Comparison of ENCODE assay signal across 8 cellular contexts in genomic region chr9:124769451-124770358, GRCh38. TPM values are rescaled to one million over a fixed set of nuclear protein-coding genes. Genes with fewer than 3 reads are reported as not detected.
DNase-seq lines count a peak whose midpoint lies in the region; ATAC-seq and TF ChIP-seq lines count a peak whose summit lies in the region.

No MANE protein-coding gene starts in this region.

- peaks cover 37% of the 10 kb centered on the region for H3K4me1 ChIP-seq in Karpas-422 (ENCODE audit: low read length)
- peaks cover 0 to 27% of the 10 kb centered on the region in 2 donors for H3K4me1 ChIP-seq in right atrium auricular region

- peaks cover 30% of the 10 kb centered on the region for H3K4me1 Mint-ChIP-seq in activated T-cell treated with anti-CD3 and anti-CD28 coated beads, Interleukin-2, amount 50 U/mL, for 4 hours (ENCODE audit: low read depth)

- no peaks in the 10 kb centered on the region for H3K36me3 Mint-ChIP-seq in activated T-cell treated with anti-CD3 and anti-CD28 coated beads, Interleukin-2, amount 50 U/mL, for 4 hours (ENCODE audit: insufficient read depth)

- H3K36me3 ChIP-seq in Karpas-422 (ENCODE audit: insufficient read depth, low read length): no peaks in the 10 kb centered on the region
- no peaks in the 10 kb centered on the region for H3K36me3 ChIP-seq in right atrium auricular region

- H3K9me3 ChIP-seq in Karpas-422 (ENCODE audit: low read length) (no peaks in the 10 kb centered on the region), right atrium auricular region (no peaks in the 10 kb centered on the region)

- peak overlapping the region; percentile 83 for H3K4me3 Mint-ChIP-seq in activated T-cell treated with anti-CD3 and anti-CD28 coated beads, Interleukin-2, amount 50 U/mL, for 4 hours

- H2AFZ ChIP-seq in Karpas-422 (ENCODE audit: low read length): no peak overlapping the region

- peaks cover 74% of the 10 kb centered on the region for H3K27me3 Mint-ChIP-seq in activated T-cell treated with anti-CD3 and anti-CD28 coated beads, Interleukin-2, amount 50 U/mL, for 4 hours (ENCODE audit: low read depth)

- peaks cover 24% of the 10 kb centered on the region; the same call in 1 of the 2 replicates for H4K20me1 ChIP-seq in Karpas-422 (ENCODE audit: insufficient read depth, low read depth, low read length)

- H3K9me2 ChIP-seq in Karpas-422 (replicated peaks; ENCODE audit: insufficient read depth, low read length): no peaks in the 10 kb centered on the region

- TF ChIP-seq CTCF in right atrium auricular region (IDR thresholded peaks at IDR 0.05): no peak

- ATAC-seq in activated T-cell treated with anti-CD3 and anti-CD28 coated beads, Interleukin-2, amount 50 U/mL, for 4 hours: no peak
- ATAC-seq in sciatic nerve: no peak
- ATAC-seq in HG02610 (IDR thresholded peaks at IDR 0.05; ENCODE audit: unreplicated experiment): no peak
- ATAC-seq in HG03135 (IDR thresholded peaks at IDR 0.05; ENCODE audit: unreplicated experiment): no peak

- no peaks in the 10 kb centered on the region for H3K79me2 ChIP-seq in Karpas-422 (ENCODE audit: low read length)

- H3K4me2 ChIP-seq in Karpas-422 (ENCODE audit: low read depth, low read length, poor library complexity, severe bottlenecking): peak overlapping the region; percentile 95

- H3K9ac ChIP-seq in Karpas-422 (ENCODE audit: low read length): peak overlapping the region; percentile 62

- DNase-seq in DMS114 treated with DMSO at 0.1 percent for 48 hours (lab: John Stamatoyannopoulos, UW; ENCODE audit: unreplicated experiment) (peak; percentile 36), Karpas-422 (peak; percentile 66), right atrium auricular region (ENCODE audit: low spot score) (no peak), sciatic nerve (ENCODE audit: low spot score) (peak; percentile 72), NCI-H2081 treated with DMSO at 0.1 percent for 48 hours (lab: John Stamatoyannopoulos, UW) (no peak)
- no peak for DNase-seq in activated T-cell treated with anti-CD3 and anti-CD28 coated beads, Interleukin-2, amount 50 U/mL, for 4 hours

- no peaks in the 10 kb centered on the region for H3K9me3 Mint-ChIP-seq in activated T-cell treated with anti-CD3 and anti-CD28 coated beads, Interleukin-2, amount 50 U/mL, for 4 hours

- intact Hi-C loops in sciatic nerve (cut with DNase I): no loop called here

- H3K4me3 ChIP-seq in Karpas-422 (ENCODE audit: low read length): peak overlapping the region; percentile 79
- H3K4me3 ChIP-seq in right atrium auricular region: peak overlapping the region; percentile 83 to 97

- H3K27me3 ChIP-seq in Karpas-422 (ENCODE audit: low read length): no peaks in the 10 kb centered on the region
- no peaks in the 10 kb centered on the region for H3K27me3 ChIP-seq in right atrium auricular region

- no peak overlapping the region for H3K27ac ChIP-seq in Karpas-422 (ENCODE audit: low read length)
- H3K27ac ChIP-seq in right atrium auricular region: peak overlapping the region; percentile 6 to 84

RNA-seq across cellular contexts. Expression of gene NR6A1, which starts 1.4 kb away (rescaled TPM):
- 3.1 and 3.2 TPM in 2 replicates for total RNA-seq in Karpas-422 (2014; rRNA removed; shearing (Covaris generic); ENCODE audit: low replicate concordance)
- 1 to 10 TPM; 2.3 to 3.5 (median 2.7) TPM for total RNA-seq in activated T-cell treated with anti-CD3 and anti-CD28 coated beads, Interleukin-2, amount 50 U/mL, for 4 hours
- total RNA-seq in right atrium auricular region (1 to 10 TPM; 1.9 to 2.6 TPM), sciatic nerve (3.3 TPM)

RNA-seq across cellular contexts. Expression of gene OLFML2A, which starts 7.2 kb away (rescaled TPM):
- not detected in 2 replicates for total RNA-seq in Karpas-422 (2014; rRNA removed; shearing (Covaris generic); ENCODE audit: low replicate concordance)
- total RNA-seq in activated T-cell treated with anti-CD3 and anti-CD28 coated beads, Interleukin-2, amount 50 U/mL, for 4 hours: under 1 TPM in 1 of 3 donors, not detected in 2; 0.03 TPM
- total RNA-seq in right atrium auricular region (10 to 100 TPM; 41.2 to 53.2 TPM), sciatic nerve (110 TPM)

Comparison
In these comparisons a context has a peak if more than half of its experiments do, and no peak if none do; other contexts are left out.
1. DNase-seq: peak in DMS114 treated with DMSO at 0.1 percent for 48 hours (single experiment), Karpas-422 (single experiment) and sciatic nerve (single experiment); none in activated T-cell treated with anti-CD3 and anti-CD28 coated beads, Interleukin-2, amount 50 U/mL, for 4 hours (single experiment), right atrium auricular region (single experiment) and NCI-H2081 treated with DMSO at 0.1 percent for 48 hours (single experiment).
2. RNA of gene OLFML2A, which starts 7.2 kb away (total RNA-seq): 110 TPM in sciatic nerve (single experiment) and 41.2 to 53.2 TPM in right atrium auricular region; 0.03 TPM in activated T-cell treated with anti-CD3 and anti-CD28 coated beads, Interleukin-2, amount 50 U/mL, for 4 hours and not detected in Karpas-422; every median in the first group is over 10 times any median in the second.